9 cellular contexts compared by ENCODE assay signal in genomic region chr7:74051629-74052410, GRCh38. TPM values are rescaled to one million over a fixed set of nuclear protein-coding genes. Genes with fewer than 3 reads are reported as not detected.
DNase-seq lines count a peak whose midpoint lies in the region; ATAC-seq and TF ChIP-seq lines count a peak whose summit lies in the region.
"Had no signal": no experiment of that assay in that cellular context is flagged by ENCODE, and none has a peak within 500 bp of the region (broad histone marks: within the 10 kb centered on the region; RNA-seq: fewer than 3 reads in every experiment).

No MANE protein-coding gene starts in this region.

- BruUV-seq in OCI-LY7 (replicated peaks; lab: Mats Ljungman, UMichigan) = no TSS peak

- intact Hi-C loops in OCI-LY7 (cut with micrococcal nuclease; ENCODE audit: unreplicated experiment) (loop anchor here (1.0 to 5.0 kb wide), 2 partner anchors 151 to 350 kb away; no protein-coding TSS in a partner anchor), tibial artery (cut with DNase I; ENCODE audit: low total_unique reads) (no loop called here)

- H3K27me3 ChIP-seq in tibial artery = no peaks in the 10 kb centered on the region

- no peak overlapping the region for H3K4me3 Mint-ChIP-seq in activated naive CD8-positive, alpha-beta T cell treated with anti-CD3 and anti-CD28 coated beads, Interleukin-2, amount 50 U/mL, for 24 hours
- no peak overlapping the region for H3K4me3 Mint-ChIP-seq in activated naive CD8-positive, alpha-beta T cell treated with anti-CD3 and anti-CD28 coated beads for 36 hours

- H3K9me3 Mint-ChIP-seq in activated naive CD8-positive, alpha-beta T cell treated with anti-CD3 and anti-CD28 coated beads, Interleukin-2, amount 50 U/mL, for 24 hours = no peaks in the 10 kb centered on the region
- H3K9me3 Mint-ChIP-seq in activated naive CD8-positive, alpha-beta T cell treated with anti-CD3 and anti-CD28 coated beads for 36 hours = no peaks in the 10 kb centered on the region

- POLR2A ChIA-PET in OCI-LY7 (lab: Charles Lee) = interaction anchor here (0.6 to 1.0 kb wide), 2 partner anchors 32 to 103 kb away, joined by 3 to 4 read pairs; partner anchors contain the start of gene LIMK1

- H3K9me3 ChIP-seq in OCI-LY7 (ENCODE audit: low read length) (no peaks in the 10 kb centered on the region), tibial artery (no peaks in the 10 kb centered on the region)

- H3K27ac ChIP-seq in OCI-LY7 (ENCODE audit: low read depth, low read length, poor library complexity, severe bottlenecking) (no peak overlapping the region), tibial artery (peak overlapping the region; percentile 10 to 47)

- no peaks in the 10 kb centered on the region for H3K36me3 Mint-ChIP-seq in activated naive CD8-positive, alpha-beta T cell treated with anti-CD3 and anti-CD28 coated beads, Interleukin-2, amount 50 U/mL, for 24 hours (ENCODE audit: low read depth)
- no peaks in the 10 kb centered on the region for H3K36me3 Mint-ChIP-seq in activated naive CD8-positive, alpha-beta T cell treated with anti-CD3 and anti-CD28 coated beads for 36 hours

- ATAC-seq in activated naive CD8-positive, alpha-beta T cell treated with anti-CD3 and anti-CD28 coated beads, Interleukin-2, amount 50 U/mL, for 24 hours = no peak
- ATAC-seq in esophagus mucosa = peak; percentile 52
- ATAC-seq in HG03442 (IDR thresholded peaks at IDR 0.05; ENCODE audit: unreplicated experiment) = no peak
- no peak for ATAC-seq in HG03354 (IDR thresholded peaks at IDR 0.05; ENCODE audit: poor library complexity, severe bottlenecking, unreplicated experiment)

- no peaks in the 10 kb centered on the region for H3K4me1 Mint-ChIP-seq in activated naive CD8-positive, alpha-beta T cell treated with anti-CD3 and anti-CD28 coated beads, Interleukin-2, amount 50 U/mL, for 24 hours
- H3K4me1 Mint-ChIP-seq in activated naive CD8-positive, alpha-beta T cell treated with anti-CD3 and anti-CD28 coated beads for 36 hours = no peaks in the 10 kb centered on the region

- H3K9me2 ChIP-seq in OCI-LY7 (ENCODE audit: insufficient read depth, low read length) = no peaks in the 10 kb centered on the region

- peaks cover 5% of the 10 kb centered on the region for H3K27me3 Mint-ChIP-seq in activated naive CD8-positive, alpha-beta T cell treated with anti-CD3 and anti-CD28 coated beads, Interleukin-2, amount 50 U/mL, for 24 hours
- H3K27me3 Mint-ChIP-seq in activated naive CD8-positive, alpha-beta T cell treated with anti-CD3 and anti-CD28 coated beads for 36 hours = peaks cover 4% of the 10 kb centered on the region

- CTCF ChIA-PET in OCI-LY7 (lab: Charles Lee; ENCODE audit: unreplicated experiment) = interaction anchor here (0.5 kb wide), 1 partner anchor 16 kb away, joined by 3 read pairs; no protein-coding TSS in a partner anchor

- no peak overlapping the region for H2AFZ ChIP-seq in OCI-LY7 (ENCODE audit: low read length)

- H3K27ac Mint-ChIP-seq in activated naive CD8-positive, alpha-beta T cell treated with anti-CD3 and anti-CD28 coated beads, Interleukin-2, amount 50 U/mL, for 24 hours = no peak overlapping the region
- H3K27ac Mint-ChIP-seq in activated naive CD8-positive, alpha-beta T cell treated with anti-CD3 and anti-CD28 coated beads for 36 hours = no peak overlapping the region

- H3K4me3 ChIP-seq in OCI-LY7 (ENCODE audit: low read depth, low read length, poor library complexity, severe bottlenecking) (no peak overlapping the region), tibial artery (no peak overlapping the region)

- TF ChIP-seq CTCF in OCI-LY7 (conservative IDR thresholded peaks at IDR 0.05; ENCODE audit: low read length) = peak; percentile 56; the same call in 1 of the 2 replicates
- no peak for TF ChIP-seq CTCF in tibial artery (IDR thresholded peaks at IDR 0.05)

- no peaks in the 10 kb centered on the region for H3K79me2 ChIP-seq in OCI-LY7 (ENCODE audit: insufficient read depth, low read depth, low read length)

- H3K36me3 ChIP-seq in OCI-LY7 (ENCODE audit: insufficient read depth, low read length) (no peaks in the 10 kb centered on the region), tibial artery (peaks cover 98 to 100% (median 99%) of the 10 kb centered on the region in 3 donors)

- no peak overlapping the region for H3K4me2 ChIP-seq in OCI-LY7 (ENCODE audit: low read length)

- peak; percentile 19 for DNase-seq in activated naive CD8-positive, alpha-beta T cell treated with anti-CD3 and anti-CD28 coated beads, Interleukin-2, amount 50 U/mL, for 24 hours
- DNase-seq in activated naive CD8-positive, alpha-beta T cell treated with anti-CD3 and anti-CD28 coated beads for 36 hours = no peak
- DNase-seq in OCI-LY7 (ENCODE audit: low spot score) (peak; percentile 52), tibial artery (peak in 1 of 2 donors; percentile 67), hippocampal formation (lab: John Stamatoyannopoulos, UW) (no peak)
- DNase-seq: effector CD4-positive, alpha-beta T cell had no signal

- no peaks in the 10 kb centered on the region for H3K4me1 ChIP-seq in OCI-LY7 (ENCODE audit: insufficient read depth, low read length, poor library complexity, severe bottlenecking)
- peaks cover 0 to 15% (median 0%) of the 10 kb centered on the region in 4 donors for H3K4me1 ChIP-seq in tibial artery

- no peaks in the 10 kb centered on the region for H4K20me1 ChIP-seq in OCI-LY7 (ENCODE audit: insufficient read depth, low read length)

RNA-seq across cellular contexts. Expression of gene ELN, which starts 23.8 kb away (rescaled TPM):
- not detected for total RNA-seq in activated naive CD8-positive, alpha-beta T cell treated with anti-CD3 and anti-CD28 coated beads for 36 hours
- total RNA-seq in OCI-LY7 (2014; rRNA removed; shearing (Covaris generic)) = not detected in 2 replicates
- not detected in 2 replicates for total RNA-seq in OCI-LY7 (2022)
- 4.9 TPM for total RNA-seq in esophagus mucosa

RNA-seq across cellular contexts. Expression of gene LIMK1, which starts 31.8 kb away (rescaled TPM):
- 10 to 100 TPM; 16.9 to 19.5 TPM for total RNA-seq in activated naive CD8-positive, alpha-beta T cell treated with anti-CD3 and anti-CD28 coated beads for 36 hours
- total RNA-seq in OCI-LY7 (2014; rRNA removed; shearing (Covaris generic)) = 21.9 and 31.7 TPM in 2 replicates
- total RNA-seq in OCI-LY7 (2022) = 59.7 and 67.3 TPM in 2 replicates
- total RNA-seq in esophagus mucosa = 10.2 TPM

Comparison
In these comparisons a context has a peak if more than half of its experiments do, and no peak if none do; other contexts are left out.
1. DNase-seq: peak in activated naive CD8-positive, alpha-beta T cell treated with anti-CD3 and anti-CD28 coated beads, Interleukin-2, amount 50 U/mL, for 24 hours (single experiment) and OCI-LY7 (single experiment); none in activated naive CD8-positive, alpha-beta T cell treated with anti-CD3 and anti-CD28 coated beads for 36 hours (single experiment) and hippocampal formation (0 of 2).